1 cellular context compared by ENCODE assay signal in the genomic region with DNA sequence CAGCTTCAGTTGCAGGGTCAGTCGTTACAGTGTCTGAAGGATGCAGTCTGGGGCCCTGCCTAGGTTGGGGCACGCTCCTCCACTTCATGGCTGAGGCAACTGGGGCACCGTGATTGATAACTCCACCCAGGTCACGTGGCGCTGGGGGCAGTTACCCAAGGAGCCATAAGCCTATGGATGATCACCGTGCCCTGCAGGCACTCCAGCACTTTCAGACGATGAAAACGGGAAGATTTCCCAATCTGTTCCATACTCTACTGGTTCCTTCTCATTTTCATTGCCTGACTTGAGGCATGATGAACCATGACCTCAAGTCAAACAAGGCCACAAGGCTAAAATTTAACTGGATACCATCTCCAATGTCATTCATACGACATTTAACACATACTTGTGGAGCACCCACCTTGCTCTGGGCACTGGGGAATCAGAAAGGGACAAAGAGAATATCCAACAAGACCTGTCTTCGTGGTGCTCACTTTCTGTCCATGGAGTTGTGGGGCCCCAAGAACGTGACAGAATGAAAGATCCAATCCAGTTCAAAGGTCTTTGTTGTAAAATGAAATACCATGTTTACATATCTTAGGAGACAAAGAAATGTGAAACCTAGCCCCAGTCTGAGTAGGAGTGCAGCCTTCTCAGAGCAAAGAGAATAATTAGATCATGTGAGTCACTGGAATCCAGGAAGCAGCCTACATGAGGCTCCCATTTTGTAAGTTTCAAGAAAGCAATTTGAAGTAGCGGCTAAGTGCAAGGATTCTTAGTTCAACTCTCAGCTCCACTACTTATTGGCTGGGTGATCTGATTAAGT.
TF ChIP-seq lines count a peak whose summit lies in the region.

No MANE protein-coding gene starts in this region.

TF ChIP-seq in HEK293, 187 proteins besides CTCF, POLR2A, EP300 and RAD21 (continued from another document):
- TF ChIP-seq, protein P1, sequence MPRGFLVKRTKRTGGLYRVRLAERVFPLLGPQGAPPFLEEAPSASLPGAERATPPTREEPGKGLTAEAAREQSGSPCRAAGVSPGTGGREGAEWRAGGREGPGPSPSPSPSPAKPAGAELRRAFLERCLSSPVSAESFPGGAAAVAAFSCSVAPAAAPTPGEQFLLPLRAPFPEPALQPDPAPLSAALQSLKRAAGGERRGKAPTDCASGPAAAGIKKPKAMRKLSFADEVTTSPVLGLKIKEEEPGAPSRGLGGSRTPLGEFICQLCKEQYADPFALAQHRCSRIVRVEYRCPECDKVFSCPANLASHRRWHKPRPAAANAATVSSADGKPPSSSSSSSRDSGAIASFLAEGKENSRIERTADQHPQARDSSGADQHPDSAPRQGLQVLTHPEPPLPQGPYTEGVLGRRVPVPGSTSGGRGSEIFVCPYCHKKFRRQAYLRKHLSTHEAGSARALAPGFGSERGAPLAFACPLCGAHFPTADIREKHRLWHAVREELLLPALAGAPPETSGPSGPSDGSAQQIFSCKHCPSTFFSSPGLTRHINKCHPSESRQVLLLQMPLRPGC (tag by site-specific recombination; IDR thresholded peaks at IDR 0.05), result no peak
- no peak for TF ChIP-seq ZNF354C (tag by site-specific recombination; IDR thresholded peaks at IDR 0.05; ENCODE audit: borderline replicate concordance, low read depth)
- peak; percentile 63; the same call in 1 of the 2 replicates for TF ChIP-seq EGR2 (tag by site-specific recombination; IDR thresholded peaks at IDR 0.05; ENCODE audit: low read depth)
- peak; percentile 26; the same call in 1 of the 2 replicates for TF ChIP-seq TRIM28 (IDR thresholded peaks at IDR 0.05; ENCODE audit: borderline replicate concordance, low read length)
- TF ChIP-seq KLF9 (tag by site-specific recombination; IDR thresholded peaks at IDR 0.05; ENCODE audit: low read depth), result no peak
- TF ChIP-seq, protein P2, sequence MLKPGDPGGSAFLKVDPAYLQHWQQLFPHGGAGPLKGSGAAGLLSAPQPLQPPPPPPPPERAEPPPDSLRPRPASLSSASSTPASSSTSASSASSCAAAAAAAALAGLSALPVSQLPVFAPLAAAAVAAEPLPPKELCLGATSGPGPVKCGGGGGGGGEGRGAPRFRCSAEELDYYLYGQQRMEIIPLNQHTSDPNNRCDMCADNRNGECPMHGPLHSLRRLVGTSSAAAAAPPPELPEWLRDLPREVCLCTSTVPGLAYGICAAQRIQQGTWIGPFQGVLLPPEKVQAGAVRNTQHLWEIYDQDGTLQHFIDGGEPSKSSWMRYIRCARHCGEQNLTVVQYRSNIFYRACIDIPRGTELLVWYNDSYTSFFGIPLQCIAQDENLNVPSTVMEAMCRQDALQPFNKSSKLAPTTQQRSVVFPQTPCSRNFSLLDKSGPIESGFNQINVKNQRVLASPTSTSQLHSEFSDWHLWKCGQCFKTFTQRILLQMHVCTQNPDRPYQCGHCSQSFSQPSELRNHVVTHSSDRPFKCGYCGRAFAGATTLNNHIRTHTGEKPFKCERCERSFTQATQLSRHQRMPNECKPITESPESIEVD (tag by site-specific recombination; IDR thresholded peaks at IDR 0.05), result peak; percentile 45; the same call in 1 of the 2 replicates
- no peak for TF ChIP-seq ZBTB7A (tag by site-specific recombination; IDR thresholded peaks at IDR 0.05; ENCODE audit: low read depth)
- peak; percentile 67 for TF ChIP-seq SETDB1 (IDR thresholded peaks at IDR 0.05; ENCODE audit: insufficient read length, low read length)
- TF ChIP-seq ZNF324 (tag by site-specific recombination; IDR thresholded peaks at IDR 0.05), result no peak
- no peak for TF ChIP-seq ZNF214 (tag by site-specific recombination; IDR thresholded peaks at IDR 0.05; ENCODE audit: borderline replicate concordance)
- no peak for TF ChIP-seq REPIN1 (tag by site-specific recombination; IDR thresholded peaks at IDR 0.05; ENCODE audit: low read depth)
- TF ChIP-seq ZSCAN30 (tag by site-specific recombination; IDR thresholded peaks at IDR 0.05), result no peak
- TF ChIP-seq ZFP69B (tag by site-specific recombination; IDR thresholded peaks at IDR 0.05), result peak; percentile 59; the same call in 1 of the 2 replicates
- TF ChIP-seq, protein P3, sequence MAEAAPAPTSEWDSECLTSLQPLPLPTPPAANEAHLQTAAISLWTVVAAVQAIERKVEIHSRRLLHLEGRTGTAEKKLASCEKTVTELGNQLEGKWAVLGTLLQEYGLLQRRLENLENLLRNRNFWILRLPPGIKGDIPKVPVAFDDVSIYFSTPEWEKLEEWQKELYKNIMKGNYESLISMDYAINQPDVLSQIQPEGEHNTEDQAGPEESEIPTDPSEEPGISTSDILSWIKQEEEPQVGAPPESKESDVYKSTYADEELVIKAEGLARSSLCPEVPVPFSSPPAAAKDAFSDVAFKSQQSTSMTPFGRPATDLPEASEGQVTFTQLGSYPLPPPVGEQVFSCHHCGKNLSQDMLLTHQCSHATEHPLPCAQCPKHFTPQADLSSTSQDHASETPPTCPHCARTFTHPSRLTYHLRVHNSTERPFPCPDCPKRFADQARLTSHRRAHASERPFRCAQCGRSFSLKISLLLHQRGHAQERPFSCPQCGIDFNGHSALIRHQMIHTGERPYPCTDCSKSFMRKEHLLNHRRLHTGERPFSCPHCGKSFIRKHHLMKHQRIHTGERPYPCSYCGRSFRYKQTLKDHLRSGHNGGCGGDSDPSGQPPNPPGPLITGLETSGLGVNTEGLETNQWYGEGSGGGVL (tag by site-specific recombination; IDR thresholded peaks at IDR 0.05), result no peak
- TF ChIP-seq SP2 (tag by site-specific recombination; IDR thresholded peaks at IDR 0.05), result no peak
- TF ChIP-seq ZNF830 (tag by site-specific recombination; IDR thresholded peaks at IDR 0.05; ENCODE audit: low read depth), result no peak
- TF ChIP-seq ZBTB17 (tag by site-specific recombination; IDR thresholded peaks at IDR 0.05), result peak; percentile 15; the same call in 1 of the 2 replicates
- no peak for TF ChIP-seq ZNF561 (tag by site-specific recombination; IDR thresholded peaks at IDR 0.05; ENCODE audit: borderline replicate concordance)
- peak; percentile 61 for TF ChIP-seq ZFHX2 (tag by site-specific recombination; conservative IDR thresholded peaks at IDR 0.05)
- TF ChIP-seq, protein P4, sequence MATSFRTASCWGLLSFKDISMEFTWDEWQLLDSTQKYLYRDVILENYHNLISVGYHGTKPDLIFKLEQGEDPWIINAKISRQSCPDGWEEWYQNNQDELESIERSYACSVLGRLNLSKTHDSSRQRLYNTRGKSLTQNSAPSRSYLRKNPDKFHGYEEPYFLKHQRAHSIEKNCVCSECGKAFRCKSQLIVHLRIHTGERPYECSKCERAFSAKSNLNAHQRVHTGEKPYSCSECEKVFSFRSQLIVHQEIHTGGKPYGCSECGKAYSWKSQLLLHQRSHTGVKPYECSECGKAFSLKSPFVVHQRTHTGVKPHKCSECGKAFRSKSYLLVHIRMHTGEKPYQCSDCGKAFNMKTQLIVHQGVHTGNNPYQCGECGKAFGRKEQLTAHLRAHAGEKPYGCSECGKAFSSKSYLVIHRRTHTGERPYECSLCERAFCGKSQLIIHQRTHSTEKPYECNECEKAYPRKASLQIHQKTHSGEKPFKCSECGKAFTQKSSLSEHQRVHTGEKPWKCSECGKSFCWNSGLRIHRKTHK (tag by site-specific recombination; IDR thresholded peaks at IDR 0.05), result no peak
- no peak for TF ChIP-seq ZNF555 (tag by site-specific recombination; conservative IDR thresholded peaks at IDR 0.05)
TF ChIP-seq in HEK293: peak in this region for 8.
